10 cellular contexts compared by ENCODE assay signal in genomic region chr1:85465791-85466134, GRCh38. TPM values are rescaled to one million over a fixed set of nuclear protein-coding genes. Genes with fewer than 3 reads are reported as not detected.
A peak's percentile ranks its signal among the peaks of the same experiment; 100 is the strongest.
DNase-seq lines count a peak whose midpoint lies in the region; ATAC-seq and TF ChIP-seq lines count a peak whose summit lies in the region.
"Had no signal": no experiment of that assay in that cellular context is flagged by ENCODE, and none has a peak within 500 bp of the region (broad histone marks: within the 10 kb centered on the region; RNA-seq: fewer than 3 reads in every experiment).

No MANE protein-coding gene starts in this region.

- H3K9me3 Mint-ChIP-seq in chondrocyte (ENCODE audit: low read depth), result no peaks in the 10 kb centered on the region
- H3K9me3 Mint-ChIP-seq in naive B cell, result peaks cover 0 to 9% (median 2%) of the 10 kb centered on the region in 7 donors

- no peak for TF ChIP-seq CTCF in AG04450 (IDR thresholded peaks at IDR 0.05; ENCODE audit: low read depth, low read length)
- TF ChIP-seq CTCF in chondrocyte (IDR thresholded peaks at IDR 0.05), result no peak

- H3K27me3 Mint-ChIP-seq in chondrocyte (ENCODE audit: low read depth), result no peaks in the 10 kb centered on the region
- peaks cover 54 to 73% (median 63%) of the 10 kb centered on the region in 3 donors for H3K27me3 Mint-ChIP-seq in naive B cell

- H3K36me3 ChIP-seq in HUES6 (ENCODE audit: control insufficient read depth, insufficient read depth, low read length), result no peaks in the 10 kb centered on the region

- peaks cover 5% of the 10 kb centered on the region for H3K36me3 Mint-ChIP-seq in chondrocyte (ENCODE audit: low read depth)
- peaks cover 5 to 20% of the 10 kb centered on the region in 2 donors for H3K36me3 Mint-ChIP-seq in naive B cell

- CTCF ChIA-PET in AG04450 (lab: Charles Lee), result interaction anchor here (0.6 to 2.0 kb wide), 4 partner anchors 14 to 227 kb away, joined by 3 to 9 read pairs (median 4); no protein-coding TSS in a partner anchor

- H3K27ac ChIP-seq in AG04450 (ENCODE audit: low read depth, low read length) (no peak overlapping the region), HUES6 (ENCODE audit: low read depth, low read length) (no peak overlapping the region)

- H3K27me3 ChIP-seq in AG04450 (ENCODE audit: control insufficient read depth, insufficient read depth, low read length) (no peaks in the 10 kb centered on the region), HUES6 (ENCODE audit: control insufficient read depth, insufficient read depth, low read length) (peaks cover 31% of the 10 kb centered on the region)

- no peak for DNase-seq in AG04450 (ENCODE audit: low read depth, low spot score)
- no peak for DNase-seq in chondrocyte (ENCODE audit: low spot score)
- DNase-seq in naive B cell, result no peak
- DNase-seq in cortex of kidney (lab: John Stamatoyannopoulos, UW), result no peak
- DNase-seq in GOT3 (lab: John Stamatoyannopoulos, UW), result no peak
- DNase-seq in SHP77 (lab: John Stamatoyannopoulos, UW), result no peak
- DNase-seq in stimulated activated CD4-positive, alpha-beta T cell treated with anti-CD3 and anti-CD28 coated beads, Interleukin-1b, Interleukin-23, amount 100 ng/mL, for 48 hours, result no peak
- DNase-seq: erythroblast, NCI-H1436 treated with DMSO at 0.1 percent for 48 hours had no signal

- POLR2A ChIA-PET in AG04450 (lab: Yijun Ruan, JAX), result interaction anchor here (1.0 to 1.8 kb wide), 4 partner anchors 30 to 116 kb away, joined by 3 to 9 read pairs (median 5); partner anchors contain the start of gene CCN1

- H3K9ac ChIP-seq in HUES6 (ENCODE audit: low read length), result no peak overlapping the region

- H3K9me3 ChIP-seq in AG04450 (ENCODE audit: control insufficient read depth, insufficient read depth, low read length) (no peaks in the 10 kb centered on the region; the same call in 1 of the 2 replicates), HUES6 (ENCODE audit: control insufficient read depth, insufficient read depth, low read depth, low read length) (no peaks in the 10 kb centered on the region)

- H3K27ac Mint-ChIP-seq in chondrocyte (ENCODE audit: unreplicated experiment) (peak overlapping the region; percentile 88), naive B cell (no peak overlapping the region)

- peaks cover 11% of the 10 kb centered on the region; the same call in 1 of the 2 replicates for H3K4me1 ChIP-seq in HUES6 (ENCODE audit: control insufficient read depth, insufficient read depth, low read length)

- H3K4me3 ChIP-seq in AG04450 (ENCODE audit: low read depth, low read length), result peak overlapping the region; percentile 82
- peak overlapping the region; percentile 86 for H3K4me3 ChIP-seq in HUES6 (ENCODE audit: low read depth, low read length)

- H3K4me1 Mint-ChIP-seq in chondrocyte (ENCODE audit: low read depth) (peaks cover 58% of the 10 kb centered on the region), naive B cell (peaks cover 4 to 6% (median 6%) of the 10 kb centered on the region in 3 donors)

- no peak for ATAC-seq in naive B cell (ENCODE audit: low read depth in 2 of 2)

- H3K4me3 Mint-ChIP-seq in chondrocyte (ENCODE audit: unreplicated experiment), result peak overlapping the region; percentile 68
- peak overlapping the region; percentile 32 to 88 (median 67) for H3K4me3 Mint-ChIP-seq in naive B cell

RNA-seq across cellular contexts. Expression of gene DDAH1, which starts 0.8 kb away (rescaled TPM):
- 83.7 and 102 TPM in 2 replicates for polyA plus RNA-seq in AG04450 (2011; rRNA removed)
- 67.6 and 85.8 TPM in 2 replicates for polyA minus RNA-seq in AG04450 (2011; rRNA and poly(A)+ RNA removed)
- 91.8 to 93.0 TPM (median 92.7 TPM) in 3 replicates for total RNA-seq in chondrocyte
- polyA plus RNA-seq in naive B cell (ENCODE audit: low read depth in 6 of 6), result under 1 TPM in 4 of 6 donors, not detected in 2; 0.07 to 0.40 (median 0.18) TPM

Comparison
In these comparisons a context has a peak if more than half of its experiments do, and no peak if none do; other contexts are left out.
1. RNA of gene DDAH1, which starts 0.8 kb away (polyA plus RNA-seq): 83.7 to 102 TPM in AG04450; 0.07 to 0.40 TPM in naive B cell; every median in the first group is over 10 times any median in the second.